Comparison of ENCODE assay signal across 9 cellular contexts in genomic region chr12:112107306-112107705, GRCh38. TPM values are rescaled to one million over a fixed set of nuclear protein-coding genes. Genes with fewer than 3 reads are reported as not detected.
A peak's percentile ranks its signal among the peaks of the same experiment; 100 is the strongest.
DNase-seq lines count a peak whose midpoint lies in the region; ATAC-seq and TF ChIP-seq lines count a peak whose summit lies in the region.
"Had no signal": no experiment of that assay in that cellular context is flagged by ENCODE, and none has a peak within 500 bp of the region (broad histone marks: within the 10 kb centered on the region; RNA-seq: fewer than 3 reads in every experiment).

No MANE protein-coding gene starts in this region.

- H3K4me1 ChIP-seq in HUES64 (ENCODE audit: insufficient read depth, low read length) (peaks cover 42% of the 10 kb centered on the region), mammary epithelial cell (ENCODE audit: insufficient read depth, low read length) (peaks cover 24% of the 10 kb centered on the region), muscle layer of duodenum (ENCODE audit: control insufficient read depth in 1 of 2, insufficient read depth in 2 of 2, low read length in 2 of 2) (peaks cover 5 to 14% of the 10 kb centered on the region in 2 donors)

- no peak for DNase-seq in AG09309 (ENCODE audit: low read depth)
- DNase-seq in mammary epithelial cell, result no peak
- no peak for DNase-seq in KG1 (lab: John Stamatoyannopoulos, UW)
- no peak for DNase-seq in amygdala (lab: John Stamatoyannopoulos, UW)
- no peak for DNase-seq in GF-D8 (lab: John Stamatoyannopoulos, UW)
- DNase-seq: NCI-H187 treated with DMSO at 0.1 percent for 48 hours had no signal

- no peak overlapping the region for H2AFZ ChIP-seq in mammary epithelial cell (ENCODE audit: low read depth, low read length)

- H4K20me1 ChIP-seq in mammary epithelial cell (ENCODE audit: insufficient read depth, low read length), result peaks cover 5% of the 10 kb centered on the region

- in situ Hi-C loops in mammary epithelial cell (cut with MboI; ENCODE audit: low sequenced_read_pairs in 2 of 2), result loop anchor here in 1 of 2 donors (10.0 kb wide), 1 partner anchor 277 kb away; the partner anchor contains the start of gene HECTD4

- H3K9ac ChIP-seq in HUES64 (ENCODE audit: low read depth, low read length) (peak overlapping the region; percentile 96), mammary epithelial cell (ENCODE audit: insufficient read depth, low read length) (peak overlapping the region; percentile 96)

- ATAC-seq in HG03159 (IDR thresholded peaks at IDR 0.05; ENCODE audit: unreplicated experiment), result no peak

- no peaks in the 10 kb centered on the region for H3K27me3 ChIP-seq in HUES64 (ENCODE audit: insufficient read depth, low read length)
- H3K27me3 ChIP-seq in mammary epithelial cell (ENCODE audit: insufficient read depth, low read length), result no peaks in the 10 kb centered on the region
- H3K27me3 ChIP-seq in muscle layer of duodenum (ENCODE audit: low read depth, low read length), result no peaks in the 10 kb centered on the region

- peaks cover 68% of the 10 kb centered on the region for H3K79me2 ChIP-seq in mammary epithelial cell (ENCODE audit: insufficient read depth, low read length)

- no TSS peak for BruUV-seq in mammary epithelial cell (replicated peaks; lab: Mats Ljungman, UMichigan)

- CTCF ChIA-PET in mammary epithelial cell (lab: Charles Lee; ENCODE audit: low non-redundant PET), result interaction anchor here (0.6 to 0.7 kb wide), 2 partner anchors 10 to 280 kb away, joined by 5 read pairs; no protein-coding TSS in a partner anchor

- H3K4me2 ChIP-seq in mammary epithelial cell (ENCODE audit: insufficient read depth, low read depth, low read length), result peak overlapping the region; percentile 87

- H3K27ac ChIP-seq in HUES64 (ENCODE audit: low read depth, low read length), result no peak overlapping the region
- H3K27ac ChIP-seq in mammary epithelial cell (ENCODE audit: insufficient read depth, low read depth, low read length), result peak overlapping the region; percentile 90
- peak overlapping the region; percentile 98 for H3K27ac ChIP-seq in muscle layer of duodenum (ENCODE audit: low read length)

- dilution Hi-C loops in mammary epithelial cell (cut with HindIII; ENCODE audit: low sequenced_read_pairs), result loop anchor here (5.0 kb wide), 1 partner anchor 45 kb away; no protein-coding TSS in a partner anchor

- no peak for TF ChIP-seq CTCF in AG09309 (IDR thresholded peaks at IDR 0.05; ENCODE audit: control insufficient read depth, insufficient read depth, low read depth, low read length, missing control alignments)
- no peak for TF ChIP-seq CTCF in mammary epithelial cell (conservative IDR thresholded peaks at IDR 0.05 in 1 of 2, IDR thresholded peaks at IDR 0.05 in 1 of 2; ENCODE audit: extremely low read depth in 1 of 2, insufficient read depth in 1 of 2, low read depth in 1 of 2, low read length in 2 of 2)

- no peaks in the 10 kb centered on the region for H3K9me3 ChIP-seq in HUES64 (ENCODE audit: insufficient read depth, low read depth, low read length)
- no peaks in the 10 kb centered on the region for H3K9me3 ChIP-seq in mammary epithelial cell (replicated peaks; ENCODE audit: insufficient read depth, low read length)
- no peaks in the 10 kb centered on the region for H3K9me3 ChIP-seq in muscle layer of duodenum (ENCODE audit: control insufficient read depth in 1 of 2, low read length in 2 of 2)

- H3K36me3 ChIP-seq in HUES64 (ENCODE audit: insufficient read depth, low read length), result peaks cover 20% of the 10 kb centered on the region; the same call in 1 of the 2 replicates
- no peaks in the 10 kb centered on the region for H3K36me3 ChIP-seq in mammary epithelial cell (ENCODE audit: insufficient read depth, low read length)
- H3K36me3 ChIP-seq in muscle layer of duodenum (ENCODE audit: control insufficient read depth in 1 of 2, insufficient read depth in 2 of 2, low read length in 2 of 2), result peaks cover 0 to 5% of the 10 kb centered on the region in 2 donors

- 68% methylated on average over 4 of the region's 4 CpGs for WGBS in HUES64
- 40% methylated on average over 4 of the region's 4 CpGs for WGBS in mammary epithelial cell (ENCODE audit: low coverage, missing lambda C conversion rate)

- H3K4me3 ChIP-seq in AG09309 (ENCODE audit: control insufficient read depth, low read depth, low read length), result peak overlapping the region; percentile 97
- H3K4me3 ChIP-seq in HUES64 (ENCODE audit: low read length), result peak overlapping the region; percentile 70
- H3K4me3 ChIP-seq in mammary epithelial cell (replicated peaks in 1 of 3; ENCODE audit: insufficient read depth in 1 of 3, low read depth in 2 of 3, low read length in 3 of 3), result peak overlapping the region; percentile 74 to 86 (median 83)
- H3K4me3 ChIP-seq in muscle layer of duodenum (ENCODE audit: low read depth in 1 of 2, low read length in 2 of 2), result peak overlapping the region; percentile 87 to 96

- intact Hi-C loops in mammary epithelial cell (cut with micrococcal nuclease), result no loop called here

RNA-seq across cellular contexts. Expression of gene NAA25, which starts 1.3 kb away (rescaled TPM):
- polyA plus RNA-seq in HUES64 (2013, experiment 1 of 2), result 23.5 TPM
- 19.8 TPM for polyA plus RNA-seq in HUES64 (2013, experiment 2 of 2)
- total RNA-seq in mammary epithelial cell, result 10 to 100 TPM; 23.7 to 37.0 TPM
- polyA plus RNA-seq in mammary epithelial cell, result 13.0 TPM
- 25.7 TPM for polyA minus RNA-seq in mammary epithelial cell

RNA-seq across cellular contexts. Expression of gene TRAFD1, which starts 18.1 kb away (rescaled TPM):
- polyA plus RNA-seq in HUES64 (2013, experiment 1 of 2), result 21.9 TPM
- 22.3 TPM for polyA plus RNA-seq in HUES64 (2013, experiment 2 of 2)
- 10 to 100 TPM; 20.0 to 32.3 TPM for total RNA-seq in mammary epithelial cell
- polyA plus RNA-seq in mammary epithelial cell, result 16.2 TPM
- 16.5 TPM for polyA minus RNA-seq in mammary epithelial cell
